In genomic region chr21:42758721-42759593, GRCh38 we compare ENCODE assay signal across 9 cellular contexts.
"Had no signal": no experiment of that assay in that cellular context is flagged by ENCODE, and none has a peak within 500 bp of the region (broad histone marks: within the 10 kb centered on the region; RNA-seq: fewer than 3 reads in every experiment).

No MANE protein-coding gene starts in this region.

- H3K9me3 Mint-ChIP-seq: activated T-cell treated with anti-CD3 and anti-CD28 coated beads, Interleukin-2, amount 50 U/mL, for 72 hours; natural killer cell treated with Interleukin-12 subunit alpha and Interleukin-12 subunit beta and Interleukin-15 and Interleukin-18, amount 100 ng/mL, for 72 hours; T-helper 1 cell treated with Interleukin-12 subunit alpha and Interleukin-12 subunit beta and Interleukin-4 antibody, amounts not matched to agents 30 μg/mL and 1 μg/mL, for 36 hours had no signal

- H3K4me3 ChIP-seq: hepatocyte, stomach had no signal

- DNase-seq: activated gamma-delta T cell treated with Interleukin-2 at 50 U/mL for 16 hours; activated T-cell treated with anti-CD3 and anti-CD28 coated beads, Interleukin-2, amount 50 U/mL, for 72 hours; stomach; trophoblast cell had no signal

- H3K27me3 ChIP-seq: hepatocyte, stomach had no signal

- H3K27ac Mint-ChIP-seq: activated T-cell treated with anti-CD3 and anti-CD28 coated beads, Interleukin-2, amount 50 U/mL, for 72 hours; natural killer cell treated with Interleukin-12 subunit alpha and Interleukin-12 subunit beta and Interleukin-15 and Interleukin-18, amount 100 ng/mL, for 72 hours; T-helper 1 cell treated with Interleukin-12 subunit alpha and Interleukin-12 subunit beta and Interleukin-4 antibody, amounts not matched to agents 30 μg/mL and 1 μg/mL, for 36 hours had no signal

- ATAC-seq: activated CD4-positive, CD25-positive, alpha-beta regulatory T cell treated with anti-CD3 and anti-CD28 coated beads, Interleukin-2, amount 50 U/mL, for 24 hours; activated T-cell treated with anti-CD3 and anti-CD28 coated beads, Interleukin-2, amount 50 U/mL, for 72 hours; natural killer cell treated with Interleukin-12 subunit alpha and Interleukin-12 subunit beta and Interleukin-15 and Interleukin-18, amount 100 ng/mL, for 72 hours had no signal

- H3K4me2 ChIP-seq: hepatocyte had no signal

- H3K36me3 Mint-ChIP-seq: natural killer cell treated with Interleukin-12 subunit alpha and Interleukin-12 subunit beta and Interleukin-15 and Interleukin-18, amount 100 ng/mL, for 72 hours had no signal

- H3K9me3 ChIP-seq: stomach had no signal

- H2AFZ ChIP-seq: hepatocyte had no signal

- H3K27ac ChIP-seq: stomach had no signal

- H3K27me3 Mint-ChIP-seq: activated naive CD8-positive, alpha-beta T cell; natural killer cell treated with Interleukin-12 subunit alpha and Interleukin-12 subunit beta and Interleukin-15 and Interleukin-18, amount 100 ng/mL, for 72 hours had no signal

- H3K4me3 Mint-ChIP-seq: activated naive CD8-positive, alpha-beta T cell; activated T-cell treated with anti-CD3 and anti-CD28 coated beads, Interleukin-2, amount 50 U/mL, for 72 hours; natural killer cell treated with Interleukin-12 subunit alpha and Interleukin-12 subunit beta and Interleukin-15 and Interleukin-18, amount 100 ng/mL, for 72 hours; T-helper 1 cell treated with Interleukin-12 subunit alpha and Interleukin-12 subunit beta and Interleukin-4 antibody, amounts not matched to agents 30 μg/mL and 1 μg/mL, for 36 hours had no signal
